Comparison of ENCODE assay signal across 12 cellular contexts in genomic region chr5:67006152-67006848, GRCh38.
A peak's percentile ranks its signal among the peaks of the same experiment; 100 is the strongest.
DNase-seq lines count a peak whose midpoint lies in the region; ATAC-seq and TF ChIP-seq lines count a peak whose summit lies in the region.
"Had no signal": no experiment of that assay in that cellular context is flagged by ENCODE, and none has a peak within 500 bp of the region (broad histone marks: within the 10 kb centered on the region; RNA-seq: fewer than 3 reads in every experiment).

No MANE protein-coding gene starts in this region.

- H3K9me3 ChIP-seq in heart left ventricle, result no peaks in the 10 kb centered on the region
- H3K9me3 ChIP-seq in ascending aorta, result no peaks in the 10 kb centered on the region
- H3K9me3 ChIP-seq in mesenchymal stem cell (ENCODE audit: control insufficient read depth, low read length), result no peaks in the 10 kb centered on the region
- H3K9me3 ChIP-seq in upper lobe of right lung, result no peaks in the 10 kb centered on the region
- H3K9me3 ChIP-seq: BE2C had no signal

- H3K4me3 ChIP-seq in heart left ventricle (peak overlapping the region in 11 of 12 donors; percentile 53 to 69 (median 63)), ascending aorta (peak overlapping the region; percentile 76 to 83), mesenchymal stem cell (ENCODE audit: insufficient read depth in 1 of 2, low read depth in 1 of 2, low read length in 2 of 2) (peak overlapping the region in 1 of 2 experiments; percentile 89), upper lobe of right lung (peak overlapping the region; percentile 58)

- no peak overlapping the region for H2BK12ac ChIP-seq in mesenchymal stem cell (ENCODE audit: low read length in 2 of 2)

- peak overlapping the region in 8 of 12 donors; percentile 3 to 95 (median 90) for H3K27ac ChIP-seq in heart left ventricle
- no peak overlapping the region for H3K27ac ChIP-seq in ascending aorta
- no peak overlapping the region for H3K27ac ChIP-seq in mesenchymal stem cell (ENCODE audit: low read length, poor library complexity, severe bottlenecking)
- H3K27ac ChIP-seq in upper lobe of right lung, result no peak overlapping the region

- H4K8ac ChIP-seq in mesenchymal stem cell (ENCODE audit: low read length), result no peak overlapping the region

- TF ChIP-seq CTCF in heart left ventricle (IDR thresholded peaks at IDR 0.05), result no peak
- no peak for TF ChIP-seq CTCF in ascending aorta (IDR thresholded peaks at IDR 0.05)
- no peak for TF ChIP-seq CTCF in upper lobe of right lung (IDR thresholded peaks at IDR 0.05)

- H3K36me3 ChIP-seq in heart left ventricle (no peaks in the 10 kb centered on the region), ascending aorta (no peaks in the 10 kb centered on the region), mesenchymal stem cell (ENCODE audit: control insufficient read depth in 1 of 2, insufficient read depth in 2 of 2, low read depth in 1 of 2, low read length in 2 of 2) (no peaks in the 10 kb centered on the region), upper lobe of right lung (no peaks in the 10 kb centered on the region)
- H3K36me3 ChIP-seq: BE2C had no signal

- no peak overlapping the region for H3K23ac ChIP-seq in mesenchymal stem cell (ENCODE audit: low read length in 2 of 2)

- TF ChIP-seq POLR2A in heart left ventricle (IDR thresholded peaks at IDR 0.05), result no peak

- H3K4ac ChIP-seq in mesenchymal stem cell (ENCODE audit: low read depth in 1 of 2, low read length in 2 of 2), result no peak overlapping the region

- H2BK120ac ChIP-seq in mesenchymal stem cell (ENCODE audit: low read depth, low read length), result no peak overlapping the region

- no peak overlapping the region for H2BK5ac ChIP-seq in mesenchymal stem cell (ENCODE audit: low read depth, low read length, poor library complexity, severe bottlenecking)

- H3K27me3 ChIP-seq in heart left ventricle (no peaks in the 10 kb centered on the region), ascending aorta (no peaks in the 10 kb centered on the region), mesenchymal stem cell (ENCODE audit: control insufficient read depth in 1 of 2, insufficient read depth in 1 of 2, low read length in 2 of 2) (no peaks in the 10 kb centered on the region), upper lobe of right lung (no peaks in the 10 kb centered on the region)
- H3K27me3 ChIP-seq: BE2C had no signal

- DNase-seq in heart left ventricle (no peak), Right ventricle myocardium superior (no peak), ascending aorta (ENCODE audit: low spot score in 2 of 2) (no peak), mesenchymal stem cell (no peak), upper lobe of right lung (no peak), left colon (no peak), foreskin melanocyte (no peak)
- DNase-seq in stimulated activated CD4-positive, alpha-beta T cell treated with anti-CD3 and anti-CD28 coated beads, Interleukin-12 subunit alpha, Interleukin-12 subunit beta, amount 100 ng/mL, for 4 hours, result no peak
- DNase-seq: amniotic stem cell, BE2C, NCI-H82, T-helper 9 cell had no signal

- H2AFZ ChIP-seq in mesenchymal stem cell (ENCODE audit: low read depth, low read length), result no peak overlapping the region

- no peak overlapping the region for H2BK15ac ChIP-seq in mesenchymal stem cell (ENCODE audit: low read depth, poor library complexity, severe bottlenecking)

- WGBS in heart left ventricle, 4 donors, result 68 to 77% (median 73%) methylated on average over 5 of the region's 5 CpGs
- 95% methylated on average over 4 of the region's 5 CpGs for WGBS in mesenchymal stem cell

- H3K18ac ChIP-seq in mesenchymal stem cell (ENCODE audit: low read depth in 1 of 2, low read length in 2 of 2), result no peak overlapping the region

- H3K79me1 ChIP-seq in mesenchymal stem cell (replicated peaks; ENCODE audit: low read length, poor library complexity, severe bottlenecking), result peaks cover 22% of the 10 kb centered on the region

- H3K4me1 ChIP-seq in heart left ventricle, result peaks cover 0 to 74% (median 56%) of the 10 kb centered on the region in 12 donors
- peaks cover 11 to 43% of the 10 kb centered on the region in 2 donors for H3K4me1 ChIP-seq in ascending aorta
- H3K4me1 ChIP-seq in mesenchymal stem cell (ENCODE audit: control insufficient read depth, insufficient read depth, low read depth, low read length), result peaks cover 7% of the 10 kb centered on the region
- peaks cover 39% of the 10 kb centered on the region for H3K4me1 ChIP-seq in upper lobe of right lung

- H3K14ac ChIP-seq in mesenchymal stem cell (ENCODE audit: low read length in 2 of 2), result no peak overlapping the region

- H2AK5ac ChIP-seq in mesenchymal stem cell (ENCODE audit: low read length, severe bottlenecking), result peak overlapping the region; percentile 2

- intact Hi-C loops in heart left ventricle (cut with DNase I), result loop anchor here in 6 of 10 donors (5.0 to 10.0 kb wide), 5 partner anchors 36 to 99 kb away; no protein-coding TSS in a partner anchor
- intact Hi-C loops in Right ventricle myocardium superior (cut with DNase I), result loop anchor here (10.0 kb wide), 2 partner anchors 89 to 199 kb away; no protein-coding TSS in a partner anchor
- intact Hi-C loops in ascending aorta (cut with DNase I), result no loop called here
- intact Hi-C loops in upper lobe of right lung (cut with DNase I), result no loop called here
- intact Hi-C loops in left colon (cut with DNase I, micrococcal nuclease), result loop anchor here in 1 of 2 donors (10.0 kb wide), 1 partner anchor 89 kb away; no protein-coding TSS in a partner anchor

- no peak overlapping the region for H3K4me2 ChIP-seq in mesenchymal stem cell (ENCODE audit: low read length, poor library complexity, severe bottlenecking)

- no peak overlapping the region for H4K91ac ChIP-seq in mesenchymal stem cell (ENCODE audit: low read length)

- no peak for ATAC-seq in heart left ventricle
- no peak for ATAC-seq in Right ventricle myocardium superior (ENCODE audit: poor library complexity)
- no peak for ATAC-seq in upper lobe of right lung
- no peak for ATAC-seq in left colon

- H3K9ac ChIP-seq in mesenchymal stem cell (ENCODE audit: low read length), result peak overlapping the region; percentile 95

Comparison
In these comparisons a context has a peak if more than half of its experiments do, and no peak if none do; other contexts are left out.
1. H3K27ac ChIP-seq: peak in heart left ventricle (8 of 12); none in ascending aorta (0 of 2), mesenchymal stem cell (single experiment) and upper lobe of right lung (single experiment).
2. intact Hi-C loops: an anchor here in heart left ventricle (5.0 to 10.0 kb wide) and Right ventricle myocardium superior (10.0 kb wide); none called in ascending aorta and upper lobe of right lung.